ENCODE assay signal across 2 cellular contexts in the genomic region with DNA sequence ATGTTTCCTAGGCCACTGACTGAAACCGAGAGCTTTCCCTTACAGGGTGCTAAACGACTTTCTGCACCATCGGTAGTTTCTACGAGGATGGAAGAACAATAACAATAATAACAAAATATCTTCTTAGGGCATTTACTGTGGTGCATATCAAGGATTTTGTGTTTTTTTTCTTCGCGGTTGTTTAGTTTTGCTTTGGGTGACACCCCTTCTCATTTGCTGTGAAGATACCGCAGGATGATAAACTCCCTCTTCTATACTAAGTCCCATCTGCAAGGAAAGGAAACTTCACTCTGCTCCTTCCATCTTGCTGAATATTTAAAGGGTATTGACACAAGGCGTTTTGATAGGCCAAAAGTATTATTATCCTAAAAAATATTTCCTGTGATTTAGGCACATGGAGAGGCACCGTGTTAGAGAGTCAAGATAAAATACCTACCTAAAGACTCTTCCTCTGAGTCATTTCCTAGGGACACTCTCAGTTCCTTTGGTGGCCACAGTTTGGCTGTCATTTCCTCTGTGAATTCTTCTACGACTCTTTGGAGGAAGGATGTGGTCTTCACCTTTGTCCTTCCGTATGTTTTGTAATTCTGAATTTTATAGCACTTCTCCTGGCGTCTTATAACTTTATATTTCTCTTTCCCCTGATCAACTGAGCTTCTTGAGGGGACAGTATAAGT.
TF ChIP-seq lines count a peak whose summit lies in the region.

No MANE protein-coding gene starts in this region.

TF ChIP-seq in endothelial cell of umbilical vein, 7 proteins besides CTCF, POLR2A, EP300 and RAD21:
- peak; percentile 91 for TF ChIP-seq POLR2AphosphoS5 (IDR thresholded peaks at IDR 0.05; ENCODE audit: insufficient read depth, low read depth, low read length)
- TF ChIP-seq, protein P1, sequence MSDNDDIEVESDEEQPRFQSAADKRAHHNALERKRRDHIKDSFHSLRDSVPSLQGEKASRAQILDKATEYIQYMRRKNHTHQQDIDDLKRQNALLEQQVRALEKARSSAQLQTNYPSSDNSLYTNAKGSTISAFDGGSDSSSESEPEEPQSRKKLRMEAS (IDR thresholded peaks at IDR 0.05; ENCODE audit: insufficient read depth, insufficient read length): no peak
- no peak for TF ChIP-seq EZH2 (IDR thresholded peaks at IDR 0.05; ENCODE audit: borderline replicate concordance, low read depth, low read length, severe bottlenecking)
- TF ChIP-seq FOS (IDR thresholded peaks at IDR 0.05; ENCODE audit: borderline replicate concordance, insufficient read depth, low read length): peak; percentile 94
- TF ChIP-seq GATA2 (IDR thresholded peaks at IDR 0.05; ENCODE audit: insufficient read depth, insufficient read length, low read depth, low read length): peak; percentile 94
- TF ChIP-seq JUN (IDR thresholded peaks at IDR 0.05; ENCODE audit: borderline replicate concordance, insufficient read depth, insufficient read length, low read depth): peak; percentile 92
- no peak for TF ChIP-seq MYC (IDR thresholded peaks at IDR 0.05; ENCODE audit: low read depth, low read length)

TF ChIP-seq in GM23338, 12 proteins besides CTCF, POLR2A, EP300 and RAD21:
- no peak for TF ChIP-seq ZNF331 (CRISPR knock-in tag; IDR thresholded peaks at IDR 0.05; ENCODE audit: low read depth)
- TF ChIP-seq EZH2phosphoT487 (IDR thresholded peaks at IDR 0.05; ENCODE audit: unreplicated experiment): no peak
- TF ChIP-seq JUNB (IDR thresholded peaks at IDR 0.05; ENCODE audit: unreplicated experiment): no peak
- TF ChIP-seq, protein P2, sequence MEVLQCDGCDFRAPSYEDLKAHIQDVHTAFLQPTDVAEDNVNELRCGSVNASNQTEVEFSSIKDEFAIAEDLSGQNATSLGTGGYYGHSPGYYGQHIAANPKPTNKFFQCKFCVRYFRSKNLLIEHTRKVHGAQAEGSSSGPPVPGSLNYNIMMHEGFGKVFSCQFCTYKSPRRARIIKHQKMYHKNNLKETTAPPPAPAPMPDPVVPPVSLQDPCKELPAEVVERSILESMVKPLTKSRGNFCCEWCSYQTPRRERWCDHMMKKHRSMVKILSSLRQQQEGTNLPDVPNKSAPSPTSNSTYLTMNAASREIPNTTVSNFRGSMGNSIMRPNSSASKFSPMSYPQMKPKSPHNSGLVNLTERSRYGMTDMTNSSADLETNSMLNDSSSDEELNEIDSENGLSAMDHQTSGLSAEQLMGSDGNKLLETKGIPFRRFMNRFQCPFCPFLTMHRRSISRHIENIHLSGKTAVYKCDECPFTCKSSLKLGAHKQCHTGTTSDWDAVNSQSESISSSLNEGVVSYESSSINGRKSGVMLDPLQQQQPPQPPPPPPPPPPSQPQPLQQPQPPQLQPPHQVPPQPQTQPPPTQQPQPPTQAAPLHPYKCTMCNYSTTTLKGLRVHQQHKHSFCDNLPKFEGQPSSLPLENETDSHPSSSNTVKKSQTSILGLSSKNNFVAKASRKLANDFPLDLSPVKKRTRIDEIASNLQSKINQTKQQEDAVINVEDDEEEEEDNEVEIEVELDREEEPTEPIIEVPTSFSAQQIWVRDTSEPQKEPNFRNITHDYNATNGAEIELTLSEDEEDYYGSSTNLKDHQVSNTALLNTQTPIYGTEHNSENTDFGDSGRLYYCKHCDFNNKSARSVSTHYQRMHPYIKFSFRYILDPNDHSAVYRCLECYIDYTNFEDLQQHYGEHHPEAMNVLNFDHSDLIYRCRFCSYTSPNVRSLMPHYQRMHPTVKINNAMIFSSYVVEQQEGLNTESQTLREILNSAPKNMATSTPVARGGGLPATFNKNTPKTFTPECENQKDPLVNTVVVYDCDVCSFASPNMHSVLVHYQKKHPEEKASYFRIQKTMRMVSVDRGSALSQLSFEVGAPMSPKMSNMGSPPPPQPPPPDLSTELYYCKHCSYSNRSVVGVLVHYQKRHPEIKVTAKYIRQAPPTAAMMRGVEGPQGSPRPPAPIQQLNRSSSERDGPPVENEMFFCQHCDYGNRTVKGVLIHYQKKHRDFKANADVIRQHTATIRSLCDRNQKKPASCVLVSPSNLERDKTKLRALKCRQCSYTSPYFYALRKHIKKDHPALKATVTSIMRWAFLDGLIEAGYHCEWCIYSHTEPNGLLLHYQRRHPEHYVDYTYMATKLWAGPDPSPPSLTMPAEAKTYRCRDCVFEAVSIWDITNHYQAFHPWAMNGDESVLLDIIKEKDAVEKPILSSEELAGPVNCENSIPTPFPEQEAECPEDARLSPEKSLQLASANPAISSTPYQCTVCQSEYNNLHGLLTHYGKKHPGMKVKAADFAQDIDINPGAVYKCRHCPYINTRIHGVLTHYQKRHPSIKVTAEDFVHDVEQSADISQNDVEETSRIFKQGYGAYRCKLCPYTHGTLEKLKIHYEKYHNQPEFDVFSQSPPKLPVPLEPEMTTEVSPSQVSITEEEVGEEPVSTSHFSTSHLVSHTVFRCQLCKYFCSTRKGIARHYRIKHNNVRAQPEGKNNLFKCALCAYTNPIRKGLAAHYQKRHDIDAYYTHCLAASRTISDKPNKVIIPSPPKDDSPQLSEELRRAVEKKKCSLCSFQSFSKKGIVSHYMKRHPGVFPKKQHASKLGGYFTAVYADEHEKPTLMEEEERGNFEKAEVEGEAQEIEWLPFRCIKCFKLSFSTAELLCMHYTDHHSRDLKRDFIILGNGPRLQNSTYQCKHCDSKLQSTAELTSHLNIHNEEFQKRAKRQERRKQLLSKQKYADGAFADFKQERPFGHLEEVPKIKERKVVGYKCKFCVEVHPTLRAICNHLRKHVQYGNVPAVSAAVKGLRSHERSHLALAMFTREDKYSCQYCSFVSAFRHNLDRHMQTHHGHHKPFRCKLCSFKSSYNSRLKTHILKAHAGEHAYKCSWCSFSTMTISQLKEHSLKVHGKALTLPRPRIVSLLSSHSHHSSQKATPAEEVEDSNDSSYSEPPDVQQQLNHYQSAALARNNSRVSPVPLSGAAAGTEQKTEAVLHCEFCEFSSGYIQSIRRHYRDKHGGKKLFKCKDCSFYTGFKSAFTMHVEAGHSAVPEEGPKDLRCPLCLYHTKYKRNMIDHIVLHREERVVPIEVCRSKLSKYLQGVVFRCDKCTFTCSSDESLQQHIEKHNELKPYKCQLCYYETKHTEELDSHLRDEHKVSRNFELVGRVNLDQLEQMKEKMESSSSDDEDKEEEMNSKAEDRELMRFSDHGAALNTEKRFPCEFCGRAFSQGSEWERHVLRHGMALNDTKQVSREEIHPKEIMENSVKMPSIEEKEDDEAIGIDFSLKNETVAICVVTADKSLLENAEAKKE (CRISPR knock-in tag; IDR thresholded peaks at IDR 0.05): no peak
